Comparison of ENCODE assay signal across 24 cellular contexts in the genomic region with DNA sequence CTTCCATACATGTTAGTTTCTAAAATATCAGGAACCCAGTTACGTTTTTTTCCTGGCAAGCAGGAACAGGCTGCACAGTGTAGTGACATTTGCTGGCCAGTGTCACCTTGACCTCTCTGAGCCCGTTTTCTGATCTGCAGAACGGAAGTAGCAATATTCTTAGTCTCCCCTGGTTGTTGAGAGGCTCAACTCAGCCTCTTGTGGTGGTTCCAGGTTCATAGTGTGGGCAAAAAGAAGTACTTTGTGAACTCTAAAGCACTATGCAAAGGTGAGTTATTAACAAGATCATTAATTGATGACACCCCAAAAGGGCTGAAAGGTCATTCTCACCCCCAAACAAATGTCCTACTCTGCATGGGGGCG. TPM values are rescaled to one million over a fixed set of nuclear protein-coding genes. Genes with fewer than 3 reads are reported as not detected.
DNase-seq lines count a peak whose midpoint lies in the region; ATAC-seq, FAIRE-seq and TF ChIP-seq lines count a peak whose summit lies in the region.
"Had no signal": no experiment of that assay in that cellular context is flagged by ENCODE, and none has a peak within 500 bp of the region (broad histone marks: within the 10 kb centered on the region; RNA-seq: fewer than 3 reads in every experiment).

No MANE protein-coding gene starts in this region.

- H3K9me2 ChIP-seq in GM23338 (ENCODE audit: insufficient read depth), result 0 out of 2 replicates have a peak, but pooled peaks cover 2% of the 10 kb centered on the region

- H3K27me3 ChIP-seq in GM23338 (ENCODE audit: insufficient read depth) (no peaks in the 10 kb centered on the region), adipocyte (replicated peaks; ENCODE audit: control insufficient read depth, insufficient read depth, low read length) (peaks cover 14% of the 10 kb centered on the region), thyroid gland (peaks cover 20% of the 10 kb centered on the region), pancreas (peaks cover 0 to 33% (median 0%) of the 10 kb centered on the region in 4 donors)

- H3K36me3 ChIP-seq in GM23338 (ENCODE audit: insufficient read depth) (0 out of 2 replicates have a peak, but pooled peaks cover 10% of the 10 kb centered on the region), adipocyte (ENCODE audit: control insufficient read depth, insufficient read depth, low read length, severe bottlenecking) (no peaks in the 10 kb centered on the region), thyroid gland (no peaks in the 10 kb centered on the region), pancreas (no peaks in the 10 kb centered on the region)
- H3K36me3 ChIP-seq: gastroesophageal sphincter, transverse colon had no signal

- H3K9me3 Mint-ChIP-seq in GM23338 (no peaks in the 10 kb centered on the region), progenitor cell of endocrine pancreas (ENCODE audit: low read depth) (no peaks in the 10 kb centered on the region)
- H3K9me3 Mint-ChIP-seq: activated CD4-positive, alpha-beta memory T cell treated with anti-CD3 and anti-CD28 coated beads, Interleukin-2, amount 10 ng/mL, durations not matched to agents 7 days and 5 days; activated T-cell treated with anti-CD3 and anti-CD28 coated beads, Interleukin-2, amount 50 U/mL, for 4 hours; immature natural killer cell had no signal

- DNase-seq in GM23338 (ENCODE audit: low spot score) (peak; percentile 24), adipocyte (ENCODE audit: low read depth) (no peak), progenitor cell of endocrine pancreas (ENCODE audit: low spot score, unreplicated experiment) (peak; percentile 7), thyroid gland (no peak), pancreas (no peak), AG08396 (ENCODE audit: low spot score) (no peak)
- no peak for DNase-seq in stimulated activated naive CD8-positive, alpha-beta T cell treated with anti-CD3 and anti-CD28 coated beads, Interleukin-15, Interleukin-2, amounts not matched to agents 100 U/mL and 50 U/mL, for 24 hours
- DNase-seq: activated CD4-positive, alpha-beta memory T cell treated with anti-CD3 and anti-CD28 coated beads, Interleukin-2, amount 10 ng/mL, durations not matched to agents 7 days and 5 days; activated naive CD4-positive, alpha-beta T cell treated with anti-CD3 and anti-CD28 coated beads, Interleukin-2, amount 50 U/mL, for 16 hours; activated T-cell treated with anti-CD3 and anti-CD28 coated beads, Interleukin-2, amount 50 U/mL, for 4 hours; GOT3; immature natural killer cell; MM.1S; naive thymus-derived CD4-positive, alpha-beta T cell; NCI-H1930; NCI-H510A; stimulated activated naive CD4-positive, alpha-beta T cell treated with Interleukin-2 at 50 U/mL for 16 hours; T-helper 1 cell; transverse colon had no signal

- H3K4me3 Mint-ChIP-seq in GM23338, result peak overlapping the region; percentile 77
- peak overlapping the region; percentile 76 for H3K4me3 Mint-ChIP-seq in progenitor cell of endocrine pancreas (ENCODE audit: low read depth)
- H3K4me3 Mint-ChIP-seq: activated CD4-positive, alpha-beta memory T cell treated with anti-CD3 and anti-CD28 coated beads, Interleukin-2, amount 10 ng/mL, durations not matched to agents 7 days and 5 days; activated T-cell treated with anti-CD3 and anti-CD28 coated beads, Interleukin-2, amount 50 U/mL, for 4 hours; immature natural killer cell had no signal

- TF ChIP-seq CTCF in GM23338 (conservative IDR thresholded peaks at IDR 0.05; ENCODE audit: low read depth in 2 of 2) (peak in 1 of 2 experiments; percentile 7; a peak in 1 of 4 replicates), progenitor cell of endocrine pancreas (IDR thresholded peaks at IDR 0.05; ENCODE audit: unreplicated experiment) (no peak), thyroid gland (IDR thresholded peaks at IDR 0.05) (no peak), pancreas (IDR thresholded peaks at IDR 0.05) (no peak)

- peak overlapping the region; percentile 99 for H3K27ac Mint-ChIP-seq in GM23338
- peak overlapping the region; percentile 99 for H3K27ac Mint-ChIP-seq in progenitor cell of endocrine pancreas
- H3K27ac Mint-ChIP-seq: activated CD4-positive, alpha-beta memory T cell treated with anti-CD3 and anti-CD28 coated beads, Interleukin-2, amount 10 ng/mL, durations not matched to agents 7 days and 5 days; immature natural killer cell; naive thymus-derived CD4-positive, alpha-beta T cell had no signal

- H3K27me3 Mint-ChIP-seq in GM23338 (ENCODE audit: insufficient read depth, low read depth, poor library complexity), result peaks cover 49% of the 10 kb centered on the region
- no peaks in the 10 kb centered on the region for H3K27me3 Mint-ChIP-seq in progenitor cell of endocrine pancreas

- no peak overlapping the region for H2AFZ ChIP-seq in GM23338

- H3K4me3 ChIP-seq in GM23338 (peak overlapping the region; percentile 58), adipocyte (ENCODE audit: low read length) (peak overlapping the region; percentile 58), iPS-18c (ENCODE audit: insufficient read depth, low read depth, low read length) (peak overlapping the region; percentile 48), thyroid gland (replicated peaks in 1 of 3) (no peak overlapping the region), pancreas (no peak overlapping the region)
- H3K4me3 ChIP-seq: gastroesophageal sphincter, lung had no signal

- no peak for FAIRE-seq in pancreas (lab: Jason Lieb, UNC)

- intact Hi-C loops in thyroid gland (cut with DNase I) (no loop called here), pancreas (cut with DNase I) (no loop called here)

- H3K27ac ChIP-seq in GM23338 (ENCODE audit: low read depth) (peak overlapping the region; percentile 99), thyroid gland (no peak overlapping the region), pancreas (no peak overlapping the region)
- H3K27ac ChIP-seq: gastroesophageal sphincter, transverse colon had no signal

- H3K9me3 ChIP-seq in adipocyte (ENCODE audit: control insufficient read depth, low read length) (no peaks in the 10 kb centered on the region), iPS-18c (ENCODE audit: control insufficient read depth, insufficient read depth, low read length) (no peaks in the 10 kb centered on the region), thyroid gland (no peaks in the 10 kb centered on the region), pancreas (no peaks in the 10 kb centered on the region)
- H3K9me3 ChIP-seq: gastroesophageal sphincter, transverse colon had no signal

- H3K79me2 ChIP-seq in GM23338 (replicated peaks; ENCODE audit: insufficient read depth), result peaks cover 96% of the 10 kb centered on the region

- peak overlapping the region; percentile 34 for H3K9ac ChIP-seq in adipocyte (ENCODE audit: low read length)

- 46 to 55% methylated on average over 4 of the region's 4 CpGs for WGBS in thyroid gland, 2 donors
- 34 to 44% methylated on average over 4 of the region's 4 CpGs for WGBS in pancreas, 2 donors

- H3K36me3 Mint-ChIP-seq in GM23338 (ENCODE audit: low read depth) (peaks cover 61% of the 10 kb centered on the region), progenitor cell of endocrine pancreas (ENCODE audit: insufficient read depth) (peaks cover 6% of the 10 kb centered on the region)
- H3K36me3 Mint-ChIP-seq: immature natural killer cell; naive thymus-derived CD4-positive, alpha-beta T cell had no signal

- peak overlapping the region; percentile 87 for H3K4me2 ChIP-seq in GM23338

- H3K4me1 Mint-ChIP-seq in GM23338, result peaks cover 65% of the 10 kb centered on the region
- H3K4me1 Mint-ChIP-seq in progenitor cell of endocrine pancreas (ENCODE audit: low read depth), result peaks cover 52% of the 10 kb centered on the region
- H3K4me1 Mint-ChIP-seq: activated CD4-positive, alpha-beta memory T cell treated with anti-CD3 and anti-CD28 coated beads, Interleukin-2, amount 10 ng/mL, durations not matched to agents 7 days and 5 days; immature natural killer cell had no signal

- peaks cover 44% of the 10 kb centered on the region for H3F3A ChIP-seq in GM23338 (replicated peaks; ENCODE audit: low read depth)

- H3K4me1 ChIP-seq in GM23338 (ENCODE audit: insufficient read depth), result peaks cover 69% of the 10 kb centered on the region
- H3K4me1 ChIP-seq in adipocyte (ENCODE audit: control insufficient read depth, insufficient read depth, low read length), result peaks cover 26% of the 10 kb centered on the region
- H3K4me1 ChIP-seq in thyroid gland, result peaks cover 8 to 30% of the 10 kb centered on the region in 2 donors
- no peaks in the 10 kb centered on the region for H3K4me1 ChIP-seq in pancreas

- no peak for TF ChIP-seq POLR2A in thyroid gland (IDR thresholded peaks at IDR 0.05)

- ATAC-seq in GM23338, result no peak; the same call in 2 of the 3 replicates
- ATAC-seq in stimulated activated naive CD8-positive, alpha-beta T cell treated with anti-CD3 and anti-CD28 coated beads, Interleukin-15, Interleukin-2, amounts not matched to agents 100 U/mL and 50 U/mL, for 24 hours, result no peak
- ATAC-seq in pancreas, result no peak
- ATAC-seq: activated T-cell treated with anti-CD3 and anti-CD28 coated beads, Interleukin-2, amount 50 U/mL, for 4 hours; gastroesophageal sphincter; naive thymus-derived CD4-positive, alpha-beta T cell; Right ventricle myocardium inferior had no signal

- peaks cover 77% of the 10 kb centered on the region for H4K20me1 ChIP-seq in GM23338 (replicated peaks; ENCODE audit: insufficient read depth)

RNA-seq across cellular contexts. Expression of a gene that starts 15.7 kb away (rescaled TPM):
- total RNA-seq in GM23338 (2014; rRNA removed; shearing (Covaris generic)), result 231 and 249 TPM in 2 replicates
- polyA plus RNA-seq in GM23338 (2016; fragmentation: Nextera tagmentation; extraction: Ambion mirVana) (66.1 and 68.6 TPM in 2 replicates), pancreas (under 1 TPM in 1 of 2 donors, not detected in 1; under 0.01 TPM)
- total RNA-seq in progenitor cell of endocrine pancreas (298 and 326 TPM in 2 replicates), thyroid gland (under 1 TPM in 2 of 4 donors, not detected in 2; 0.33 to 0.94 TPM), pancreas (1 to 10 TPM in 1 of 6 donors, not detected in 5; 1.0 TPM)
- total RNA-seq: activated CD4-positive, alpha-beta memory T cell treated with anti-CD3 and anti-CD28 coated beads, Interleukin-2, amount 10 ng/mL, durations not matched to agents 7 days and 5 days; naive thymus-derived CD4-positive, alpha-beta T cell; Right ventricle myocardium inferior had no signal
- polyA plus RNA-seq: immature natural killer cell; naive thymus-derived CD4-positive, alpha-beta T cell had no signal

RNA-seq across cellular contexts. Expression of a gene that starts 44.5 kb away (rescaled TPM):
- total RNA-seq in GM23338 (2014; rRNA removed; shearing (Covaris generic)), result not detected in 2 replicates
- 0.43 and 1.3 TPM in 2 replicates for polyA plus RNA-seq in GM23338 (2016; fragmentation: Nextera tagmentation; extraction: Ambion mirVana)
- total RNA-seq in progenitor cell of endocrine pancreas, result not detected in 2 replicates
- total RNA-seq in thyroid gland, result not detected
- total RNA-seq in pancreas, result not detected
- not detected for polyA plus RNA-seq in pancreas
- total RNA-seq: activated CD4-positive, alpha-beta memory T cell treated with anti-CD3 and anti-CD28 coated beads, Interleukin-2, amount 10 ng/mL, durations not matched to agents 7 days and 5 days; activated T-cell treated with anti-CD3 and anti-CD28 coated beads, Interleukin-2, amount 50 U/mL, for 4 hours; gastroesophageal sphincter; lung; naive thymus-derived CD4-positive, alpha-beta T cell; Right ventricle myocardium inferior; transverse colon had no signal
- polyA plus RNA-seq: esophagus; immature natural killer cell; lung; naive thymus-derived CD4-positive, alpha-beta T cell had no signal

Comparison
In these comparisons a context has a peak if more than half of its experiments do, and no peak if none do; other contexts are left out.
1. DNase-seq: peak in GM23338 (single experiment) and progenitor cell of endocrine pancreas (single experiment); none in adipocyte (single experiment), stimulated activated naive CD8-positive, alpha-beta T cell treated with anti-CD3 and anti-CD28 coated beads, Interleukin-15, Interleukin-2, amounts not matched to agents 100 U/mL and 50 U/mL, for 24 hours (single experiment), thyroid gland (0 of 2), pancreas (0 of 6) and AG08396 (single experiment).
2. H3K4me3 ChIP-seq: peak in GM23338 (single experiment), adipocyte (single experiment) and iPS-18c (single experiment); none in thyroid gland (0 of 3) and pancreas (0 of 4).
3. RNA of a gene that starts 15.7 kb away (total RNA-seq): 298 to 326 TPM in progenitor cell of endocrine pancreas and 231 to 249 TPM in GM23338; 0.33 to 0.94 TPM in thyroid gland and 1.0 TPM in pancreas; every median in the first group is over 100 times any median in the second.